Comparison of ENCODE assay signal across 11 cellular contexts in the genomic region with DNA sequence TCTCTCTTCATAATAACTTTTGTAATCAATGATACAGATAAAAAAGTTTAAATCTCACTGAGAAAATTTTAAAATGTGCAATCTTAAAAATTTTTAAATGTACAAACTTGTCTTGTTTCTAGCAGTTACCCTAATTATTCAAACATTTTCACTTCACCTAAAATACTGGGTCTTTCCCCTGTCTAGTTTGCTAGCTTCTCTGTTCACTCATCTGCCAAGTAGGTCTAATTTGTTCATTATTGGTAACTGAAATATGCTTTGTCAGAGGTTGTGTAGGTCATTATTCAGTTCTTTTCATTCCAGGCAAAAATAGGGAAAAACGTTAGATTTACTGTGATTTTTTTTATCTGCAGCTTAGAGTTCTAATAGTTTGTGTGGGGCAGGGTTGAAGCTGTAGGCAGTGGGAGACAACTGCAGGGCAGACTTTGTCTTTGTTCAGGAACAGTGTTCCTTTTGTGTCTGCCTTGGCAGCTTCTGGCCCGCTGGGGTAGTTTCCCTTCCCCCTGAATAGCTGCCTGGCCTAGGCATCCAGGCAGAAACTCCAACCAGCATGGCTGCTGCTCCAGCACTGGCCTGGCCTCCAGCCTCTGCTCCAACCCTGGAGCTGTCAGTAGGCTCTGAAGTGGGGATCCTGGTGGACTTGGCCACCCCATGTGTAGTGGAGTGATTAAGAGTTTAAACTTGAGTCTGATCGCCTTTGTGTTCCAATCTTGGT. TPM values are rescaled to one million over a fixed set of nuclear protein-coding genes. Genes with fewer than 3 reads are reported as not detected.
DNase-seq lines count a peak whose midpoint lies in the region; ATAC-seq, FAIRE-seq and TF ChIP-seq lines count a peak whose summit lies in the region.
"Had no signal": no experiment of that assay in that cellular context is flagged by ENCODE, and none has a peak within 500 bp of the region (broad histone marks: within the 10 kb centered on the region; RNA-seq: fewer than 3 reads in every experiment).

No MANE protein-coding gene starts in this region.

- WGBS in smooth muscle cell (ENCODE audit: low lambda C conversion rate): 62% methylated on average over 3 of the region's 3 CpGs

- H3K36me3 ChIP-seq in astrocyte (ENCODE audit: insufficient read depth, low read length): no peaks in the 10 kb centered on the region
- no peaks in the 10 kb centered on the region for H3K36me3 ChIP-seq in smooth muscle cell (ENCODE audit: low read depth)

- FAIRE-seq in astrocyte (lab: Jason Lieb, UNC): peak; percentile 13
- FAIRE-seq: HTR-8/SVneo had no signal

- H3K27ac ChIP-seq in astrocyte (ENCODE audit: low read depth, low read length): peak overlapping the region; percentile 3
- H3K27ac ChIP-seq in smooth muscle cell (ENCODE audit: low read depth): peak overlapping the region; percentile 50
- H3K27ac ChIP-seq: VCaP had no signal

- peak; percentile 45 for ATAC-seq in HG02870 (IDR thresholded peaks at IDR 0.05; ENCODE audit: unreplicated experiment)

- TF ChIP-seq CTCF in astrocyte (IDR thresholded peaks at IDR 0.05; ENCODE audit: insufficient read depth, low read depth, low read length) (no peak), smooth muscle cell (IDR thresholded peaks at IDR 0.05; ENCODE audit: borderline replicate concordance, insufficient read depth, poor library complexity, severe bottlenecking) (no peak)

- CTCF ChIA-PET in HEK293T (lab: Yijun Ruan, JAX): interaction anchor here (0.6 kb wide), 1 partner anchor 11 kb away, joined by 4 read pairs; no protein-coding TSS in a partner anchor

- POLR2A ChIA-PET in HEK293T (lab: Yijun Ruan, JAX): no interaction called here

- H3K4me3 Mint-ChIP-seq in astrocyte (ENCODE audit: unreplicated experiment): peak overlapping the region; percentile 29

- H3K9ac ChIP-seq in astrocyte (ENCODE audit: low read length): peak overlapping the region; percentile 9
- H3K9ac ChIP-seq in smooth muscle cell (ENCODE audit: low read depth): no peak overlapping the region

- H3K79me2 ChIP-seq in astrocyte (ENCODE audit: insufficient read depth, low read length): peaks cover 71% of the 10 kb centered on the region
- peaks cover 18% of the 10 kb centered on the region for H3K79me2 ChIP-seq in smooth muscle cell (ENCODE audit: low read depth)

- peaks cover 24% of the 10 kb centered on the region for H3K4me1 ChIP-seq in astrocyte (ENCODE audit: insufficient read depth, low read length)
- peaks cover 25% of the 10 kb centered on the region for H3K4me1 ChIP-seq in smooth muscle cell (ENCODE audit: low read depth)

- H3K4me2 ChIP-seq in astrocyte (ENCODE audit: low read length): peak overlapping the region; percentile 58
- H3K4me2 ChIP-seq in smooth muscle cell: peak overlapping the region; percentile 21

- H3K36me3 Mint-ChIP-seq in astrocyte (ENCODE audit: low read depth, unreplicated experiment): peaks cover 5% of the 10 kb centered on the region

- DNase-seq in astrocyte (ENCODE audit: low read depth) (no peak), kidney tubule cell (ENCODE audit: low spot score) (peak; percentile 43), smooth muscle cell (lab: John Stamatoyannopoulos, UW; ENCODE audit: unreplicated experiment) (no peak), dedifferentiated amniotic fluid mesenchymal stem cell (ENCODE audit: extremely low spot score) (no peak), HEK293T (ENCODE audit: extremely low spot score) (no peak), mesenteric fat pad (ENCODE audit: low spot score) (no peak)
- DNase-seq in activated naive CD4-positive, alpha-beta T cell (lab: John Stamatoyannopoulos, UW): no peak
- DNase-seq: NCI-H510A treated with DMSO at 0.1 percent for 48 hours had no signal

- H3K4me1 Mint-ChIP-seq in astrocyte (ENCODE audit: low read depth, unreplicated experiment): peaks cover 47% of the 10 kb centered on the region

- peak overlapping the region; percentile 75 for H3K27ac Mint-ChIP-seq in astrocyte (ENCODE audit: unreplicated experiment)

- no peak overlapping the region for H3K4me3 ChIP-seq in astrocyte (ENCODE audit: insufficient read depth, low read depth, low read length)
- H3K4me3 ChIP-seq in smooth muscle cell: no peak overlapping the region

- H3K27me3 ChIP-seq in astrocyte (ENCODE audit: insufficient read depth, low read length) (no peaks in the 10 kb centered on the region), smooth muscle cell (ENCODE audit: low read depth) (no peaks in the 10 kb centered on the region)

- H2AFZ ChIP-seq in astrocyte (ENCODE audit: low read depth, low read length) (peak overlapping the region; percentile 33), smooth muscle cell (ENCODE audit: low read depth) (no peak overlapping the region)

- no peaks in the 10 kb centered on the region for H3F3A ChIP-seq in smooth muscle cell (ENCODE audit: low read depth)

- H4K20me1 ChIP-seq in astrocyte (ENCODE audit: insufficient read depth, low read length) (peaks cover under 1% of the 10 kb centered on the region), smooth muscle cell (ENCODE audit: low read depth) (no peaks in the 10 kb centered on the region)

- no peaks in the 10 kb centered on the region for H3K9me3 Mint-ChIP-seq in astrocyte (ENCODE audit: unreplicated experiment)

- H3K9me3 ChIP-seq in astrocyte (ENCODE audit: insufficient read depth, low read depth, low read length): no peaks in the 10 kb centered on the region
- H3K9me3 ChIP-seq in smooth muscle cell (replicated peaks; ENCODE audit: low read depth): no peaks in the 10 kb centered on the region

- H3K27me3 Mint-ChIP-seq in astrocyte (ENCODE audit: low read depth, unreplicated experiment): no peaks in the 10 kb centered on the region

TF ChIP-seq in HEK293T, 16 proteins besides CTCF, POLR2A, EP300 and RAD21:
- TF ChIP-seq LEF1 (IDR thresholded peaks at IDR 0.05; ENCODE audit: borderline replicate concordance) (no peak), CTBP1 (IDR thresholded peaks at IDR 0.05; ENCODE audit: borderline replicate concordance) (no peak), ELF4 (IDR thresholded peaks at IDR 0.05) (no peak), ZNF384 (IDR thresholded peaks at IDR 0.05) (no peak), HDGF (IDR thresholded peaks at IDR 0.05; ENCODE audit: borderline replicate concordance) (no peak), TARDBP (IDR thresholded peaks at IDR 0.05) (no peak)

RNA-seq across cellular contexts. Expression of a gene that starts 48.5 kb away (rescaled TPM):
- total RNA-seq in astrocyte: 16.2 and 16.3 TPM in 2 replicates
- 9.3 and 13.7 TPM in 2 replicates for total RNA-seq in smooth muscle cell
- polyA plus RNA-seq in smooth muscle cell: 6.6 and 9.8 TPM in 2 replicates
- total RNA-seq in mesenteric fat pad: 16.3 TPM
